Comparison of ENCODE assay signal across 18 cellular contexts in genomic region chr11:59600636-59601035, GRCh38. TPM values are rescaled to one million over a fixed set of nuclear protein-coding genes. Genes with fewer than 3 reads are reported as not detected.
DNase-seq lines count a peak whose midpoint lies in the region; ATAC-seq lines count a peak whose summit lies in the region.
"Had no signal": no experiment of that assay in that cellular context is flagged by ENCODE, and none has a peak within 500 bp of the region (broad histone marks: within the 10 kb centered on the region; RNA-seq: fewer than 3 reads in every experiment).

No MANE protein-coding gene starts in this region.

- H3K4me3 Mint-ChIP-seq in activated T-cell treated with anti-CD3 and anti-CD28 coated beads, Interleukin-2, amount 50 U/mL, for 24 hours: no peak overlapping the region
- no peak overlapping the region for H3K4me3 Mint-ChIP-seq in activated naive CD8-positive, alpha-beta T cell
- H3K4me3 Mint-ChIP-seq in activated naive CD8-positive, alpha-beta T cell treated with anti-CD3 and anti-CD28 coated beads for 36 hours: no peak overlapping the region
- H3K4me3 Mint-ChIP-seq in stimulated activated effector memory CD8-positive, alpha-beta T cell treated with anti-CD3 and anti-CD28 coated beads, Interleukin-12 subunit alpha, Interleukin-12 subunit beta, amount 100 ng/mL, for 72 hours: no peak overlapping the region
- H3K4me3 Mint-ChIP-seq: B cell; CD4-positive, alpha-beta T cell; CD8-positive, alpha-beta memory T cell had no signal

- no peak for DNase-seq in activated T-cell treated with anti-CD3 and anti-CD28 coated beads, Interleukin-2, amount 50 U/mL, for 24 hours
- no peak for DNase-seq in activated T-cell treated with anti-CD3 and anti-CD28 coated beads, Interleukin-2, amount 50 U/mL, for 1 hour
- no peak for DNase-seq in activated naive CD8-positive, alpha-beta T cell treated with anti-CD3 and anti-CD28 coated beads for 36 hours
- no peak for DNase-seq in stimulated activated effector memory CD8-positive, alpha-beta T cell treated with anti-CD3 and anti-CD28 coated beads, Interleukin-12 subunit alpha, Interleukin-12 subunit beta, amount 100 ng/mL, for 72 hours (ENCODE audit: low spot score in 2 of 2)
- DNase-seq: CD4-positive, alpha-beta T cell; CD8-positive, alpha-beta memory T cell; DMS 273 treated with DMSO at 0.1 percent for 48 hours; DMS79; EL; GDM1; GM23248; H7; HCEC 1CT had no signal

- H3K36me3 Mint-ChIP-seq in activated T-cell treated with anti-CD3 and anti-CD28 coated beads, Interleukin-2, amount 50 U/mL, for 24 hours (ENCODE audit: low read depth): peaks cover 95% of the 10 kb centered on the region
- peaks cover 12% of the 10 kb centered on the region for H3K36me3 Mint-ChIP-seq in activated naive CD8-positive, alpha-beta T cell
- peaks cover 35% of the 10 kb centered on the region for H3K36me3 Mint-ChIP-seq in activated naive CD8-positive, alpha-beta T cell treated with anti-CD3 and anti-CD28 coated beads for 36 hours
- peaks cover 100% of the 10 kb centered on the region for H3K36me3 Mint-ChIP-seq in stimulated activated effector memory CD8-positive, alpha-beta T cell treated with anti-CD3 and anti-CD28 coated beads, Interleukin-12 subunit alpha, Interleukin-12 subunit beta, amount 100 ng/mL, for 72 hours

- no peaks in the 10 kb centered on the region for H3K9me3 Mint-ChIP-seq in activated T-cell treated with anti-CD3 and anti-CD28 coated beads, Interleukin-2, amount 50 U/mL, for 24 hours
- no peaks in the 10 kb centered on the region for H3K9me3 Mint-ChIP-seq in activated naive CD8-positive, alpha-beta T cell (ENCODE audit: low read depth)
- no peaks in the 10 kb centered on the region for H3K9me3 Mint-ChIP-seq in activated naive CD8-positive, alpha-beta T cell treated with anti-CD3 and anti-CD28 coated beads for 36 hours
- H3K9me3 Mint-ChIP-seq in stimulated activated effector memory CD8-positive, alpha-beta T cell treated with anti-CD3 and anti-CD28 coated beads, Interleukin-12 subunit alpha, Interleukin-12 subunit beta, amount 100 ng/mL, for 72 hours: no peaks in the 10 kb centered on the region
- H3K9me3 Mint-ChIP-seq: CD4-positive, alpha-beta T cell; CD8-positive, alpha-beta memory T cell had no signal

- peaks cover 11% of the 10 kb centered on the region for H3K4me1 Mint-ChIP-seq in activated T-cell treated with anti-CD3 and anti-CD28 coated beads, Interleukin-2, amount 50 U/mL, for 24 hours (ENCODE audit: low read depth)
- peaks cover 13% of the 10 kb centered on the region for H3K4me1 Mint-ChIP-seq in activated naive CD8-positive, alpha-beta T cell (ENCODE audit: low read depth)
- H3K4me1 Mint-ChIP-seq in activated naive CD8-positive, alpha-beta T cell treated with anti-CD3 and anti-CD28 coated beads for 36 hours: peaks cover 8% of the 10 kb centered on the region
- peaks cover 6% of the 10 kb centered on the region for H3K4me1 Mint-ChIP-seq in stimulated activated effector memory CD8-positive, alpha-beta T cell treated with anti-CD3 and anti-CD28 coated beads, Interleukin-12 subunit alpha, Interleukin-12 subunit beta, amount 100 ng/mL, for 72 hours

- no peak for ATAC-seq in stimulated activated effector memory CD8-positive, alpha-beta T cell treated with anti-CD3 and anti-CD28 coated beads, Interleukin-12 subunit alpha, Interleukin-12 subunit beta, amount 100 ng/mL, for 72 hours
- ATAC-seq in HG03175 (IDR thresholded peaks at IDR 0.05; ENCODE audit: unreplicated experiment): no peak
- ATAC-seq in HG02840 (IDR thresholded peaks at IDR 0.05; ENCODE audit: low FRiP score, unreplicated experiment): no peak
- ATAC-seq: GM12878 had no signal

- H3K27ac Mint-ChIP-seq in activated T-cell treated with anti-CD3 and anti-CD28 coated beads, Interleukin-2, amount 50 U/mL, for 24 hours: peak overlapping the region; percentile 33
- H3K27ac Mint-ChIP-seq in activated naive CD8-positive, alpha-beta T cell: peak overlapping the region; percentile 6
- no peak overlapping the region for H3K27ac Mint-ChIP-seq in activated naive CD8-positive, alpha-beta T cell treated with anti-CD3 and anti-CD28 coated beads for 36 hours
- H3K27ac Mint-ChIP-seq in stimulated activated effector memory CD8-positive, alpha-beta T cell treated with anti-CD3 and anti-CD28 coated beads, Interleukin-12 subunit alpha, Interleukin-12 subunit beta, amount 100 ng/mL, for 72 hours: peak overlapping the region; percentile 58
- H3K27ac Mint-ChIP-seq: B cell; CD4-positive, alpha-beta T cell; CD8-positive, alpha-beta memory T cell had no signal

- H3K27me3 Mint-ChIP-seq in activated T-cell treated with anti-CD3 and anti-CD28 coated beads, Interleukin-2, amount 50 U/mL, for 24 hours: no peaks in the 10 kb centered on the region
- no peaks in the 10 kb centered on the region for H3K27me3 Mint-ChIP-seq in activated naive CD8-positive, alpha-beta T cell
- H3K27me3 Mint-ChIP-seq in activated naive CD8-positive, alpha-beta T cell treated with anti-CD3 and anti-CD28 coated beads for 36 hours: no peaks in the 10 kb centered on the region
- H3K27me3 Mint-ChIP-seq: B cell; CD4-positive, alpha-beta T cell; CD8-positive, alpha-beta memory T cell had no signal

RNA-seq across cellular contexts. Expression of gene OSBP, which starts 14.9 kb away (rescaled TPM):
- 10 to 100 TPM; 39.4 to 39.6 TPM for total RNA-seq in activated naive CD8-positive, alpha-beta T cell treated with anti-CD3 and anti-CD28 coated beads for 36 hours
